ENCODE assay signal across 8 cellular contexts in the genomic region with DNA sequence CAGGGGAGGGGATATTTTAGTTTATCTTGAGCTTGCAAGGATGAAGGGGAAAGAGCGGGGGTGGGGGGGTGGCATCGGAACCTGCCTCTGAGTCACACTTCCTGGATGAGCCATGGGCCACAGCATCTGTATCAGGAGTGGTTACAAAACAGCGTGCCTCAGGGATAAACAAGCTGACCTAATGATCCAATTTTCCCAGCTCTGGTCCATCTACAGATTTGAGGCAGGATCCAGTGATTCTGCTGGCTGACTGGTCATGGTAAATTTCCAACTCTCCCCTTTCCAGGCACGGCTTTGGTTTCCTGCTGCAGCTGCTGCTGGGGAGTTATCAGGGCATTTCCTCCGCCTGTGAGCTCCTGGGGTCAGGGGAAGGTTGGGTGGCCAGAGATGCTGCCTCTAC.
DNase-seq lines count a peak whose midpoint lies in the region; ATAC-seq lines count a peak whose summit lies in the region.

No MANE protein-coding gene starts in this region.

- peak; percentile 13 to 48 for DNase-seq in SHP77 (lab: John Stamatoyannopoulos, UW)
- no peak for DNase-seq in SHP77 treated with DMSO at 0.1 percent for 48 hours (lab: John Stamatoyannopoulos, UW)
- DNase-seq in activated CD4-positive, alpha-beta T cell treated with anti-CD3 and anti-CD28 coated beads, Interleukin-2, amount 50 U/mL, for 4 hours, result peak; percentile 68 to 70
- DNase-seq in fibroblast of gingiva (ENCODE audit: low read depth), result peak; percentile 80
- DNase-seq in stimulated activated CD4-positive, alpha-beta T cell treated with anti-CD3 and anti-CD28 coated beads, Interleukin-15, amount 100 ng/mL, for 1 hour (ENCODE audit: low read depth in 1 of 2, low spot score in 1 of 2), result peak; percentile 33 to 45
- no peak for DNase-seq in COR-L47 (lab: John Stamatoyannopoulos, UW)
- no peak for DNase-seq in NCI-H1092 (lab: John Stamatoyannopoulos, UW)

- no peak for ATAC-seq in HG03460 (IDR thresholded peaks at IDR 0.05; ENCODE audit: unreplicated experiment)

Comparison
In these comparisons a context has a peak if more than half of its experiments do, and no peak if none do; other contexts are left out.
1. DNase-seq: peak in SHP77 (2 of 2), activated CD4-positive, alpha-beta T cell treated with anti-CD3 and anti-CD28 coated beads, Interleukin-2, amount 50 U/mL, for 4 hours (2 of 2), fibroblast of gingiva (single experiment) and stimulated activated CD4-positive, alpha-beta T cell treated with anti-CD3 and anti-CD28 coated beads, Interleukin-15, amount 100 ng/mL, for 1 hour (2 of 2); none in SHP77 treated with DMSO at 0.1 percent for 48 hours (single experiment), COR-L47 (single experiment) and NCI-H1092 (single experiment).